In genomic region chr20:1001981-1002681, GRCh38 we compare ENCODE assay signal across 1 cellular context.
TF ChIP-seq lines count a peak whose summit lies in the region.

RSPO4 (minus strand) TSS chr20:1002311; CDS start chr20:1002164, 147 bp downstream.

TF ChIP-seq in SK-N-SH treated with all-trans-retinoic acid at 6 μM for 48 hours, 23 proteins besides CTCF, POLR2A, EP300 and RAD21 (continued from another document):
- TF ChIP-seq, protein P1, sequence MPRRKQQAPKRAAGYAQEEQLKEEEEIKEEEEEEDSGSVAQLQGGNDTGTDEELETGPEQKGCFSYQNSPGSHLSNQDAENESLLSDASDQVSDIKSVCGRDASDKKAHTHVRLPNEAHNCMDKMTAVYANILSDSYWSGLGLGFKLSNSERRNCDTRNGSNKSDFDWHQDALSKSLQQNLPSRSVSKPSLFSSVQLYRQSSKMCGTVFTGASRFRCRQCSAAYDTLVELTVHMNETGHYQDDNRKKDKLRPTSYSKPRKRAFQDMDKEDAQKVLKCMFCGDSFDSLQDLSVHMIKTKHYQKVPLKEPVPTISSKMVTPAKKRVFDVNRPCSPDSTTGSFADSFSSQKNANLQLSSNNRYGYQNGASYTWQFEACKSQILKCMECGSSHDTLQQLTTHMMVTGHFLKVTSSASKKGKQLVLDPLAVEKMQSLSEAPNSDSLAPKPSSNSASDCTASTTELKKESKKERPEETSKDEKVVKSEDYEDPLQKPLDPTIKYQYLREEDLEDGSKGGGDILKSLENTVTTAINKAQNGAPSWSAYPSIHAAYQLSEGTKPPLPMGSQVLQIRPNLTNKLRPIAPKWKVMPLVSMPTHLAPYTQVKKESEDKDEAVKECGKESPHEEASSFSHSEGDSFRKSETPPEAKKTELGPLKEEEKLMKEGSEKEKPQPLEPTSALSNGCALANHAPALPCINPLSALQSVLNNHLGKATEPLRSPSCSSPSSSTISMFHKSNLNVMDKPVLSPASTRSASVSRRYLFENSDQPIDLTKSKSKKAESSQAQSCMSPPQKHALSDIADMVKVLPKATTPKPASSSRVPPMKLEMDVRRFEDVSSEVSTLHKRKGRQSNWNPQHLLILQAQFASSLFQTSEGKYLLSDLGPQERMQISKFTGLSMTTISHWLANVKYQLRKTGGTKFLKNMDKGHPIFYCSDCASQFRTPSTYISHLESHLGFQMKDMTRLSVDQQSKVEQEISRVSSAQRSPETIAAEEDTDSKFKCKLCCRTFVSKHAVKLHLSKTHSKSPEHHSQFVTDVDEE (CRISPR knock-in tag; IDR thresholded peaks at IDR 0.05) = no peak
- TF ChIP-seq RARB (CRISPR knock-in tag; IDR thresholded peaks at IDR 0.05) (no peak), GLIS3 (CRISPR knock-in tag; IDR thresholded peaks at IDR 0.05) (no peak), PPARA (CRISPR knock-in tag; IDR thresholded peaks at IDR 0.05; ENCODE audit: borderline replicate concordance) (no peak), ZNF70 (CRISPR knock-in tag; IDR thresholded peaks at IDR 0.05) (no peak), SNAI2 (CRISPR knock-in tag; IDR thresholded peaks at IDR 0.05) (no peak), ESRRG (CRISPR knock-in tag; IDR thresholded peaks at IDR 0.05) (no peak), ZNF565 (CRISPR knock-in tag; conservative IDR thresholded peaks at IDR 0.05; ENCODE audit: low read depth) (no peak), OSR1 (CRISPR knock-in tag; IDR thresholded peaks at IDR 0.05) (no peak), BACH2 (CRISPR knock-in tag; IDR thresholded peaks at IDR 0.05; ENCODE audit: borderline replicate concordance) (no peak)
- TF ChIP-seq, protein P2, sequence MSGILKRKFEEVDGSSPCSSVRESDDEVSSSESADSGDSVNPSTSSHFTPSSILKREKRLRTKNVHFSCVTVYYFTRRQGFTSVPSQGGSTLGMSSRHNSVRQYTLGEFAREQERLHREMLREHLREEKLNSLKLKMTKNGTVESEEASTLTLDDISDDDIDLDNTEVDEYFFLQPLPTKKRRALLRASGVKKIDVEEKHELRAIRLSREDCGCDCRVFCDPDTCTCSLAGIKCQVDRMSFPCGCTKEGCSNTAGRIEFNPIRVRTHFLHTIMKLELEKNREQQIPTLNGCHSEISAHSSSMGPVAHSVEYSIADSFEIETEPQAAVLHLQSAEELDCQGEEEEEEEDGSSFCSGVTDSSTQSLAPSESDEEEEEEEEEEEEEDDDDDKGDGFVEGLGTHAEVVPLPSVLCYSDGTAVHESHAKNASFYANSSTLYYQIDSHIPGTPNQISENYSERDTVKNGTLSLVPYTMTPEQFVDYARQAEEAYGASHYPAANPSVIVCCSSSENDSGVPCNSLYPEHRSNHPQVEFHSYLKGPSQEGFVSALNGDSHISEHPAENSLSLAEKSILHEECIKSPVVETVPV (CRISPR knock-in tag; IDR thresholded peaks at IDR 0.05) = no peak
- TF ChIP-seq, protein P3, sequence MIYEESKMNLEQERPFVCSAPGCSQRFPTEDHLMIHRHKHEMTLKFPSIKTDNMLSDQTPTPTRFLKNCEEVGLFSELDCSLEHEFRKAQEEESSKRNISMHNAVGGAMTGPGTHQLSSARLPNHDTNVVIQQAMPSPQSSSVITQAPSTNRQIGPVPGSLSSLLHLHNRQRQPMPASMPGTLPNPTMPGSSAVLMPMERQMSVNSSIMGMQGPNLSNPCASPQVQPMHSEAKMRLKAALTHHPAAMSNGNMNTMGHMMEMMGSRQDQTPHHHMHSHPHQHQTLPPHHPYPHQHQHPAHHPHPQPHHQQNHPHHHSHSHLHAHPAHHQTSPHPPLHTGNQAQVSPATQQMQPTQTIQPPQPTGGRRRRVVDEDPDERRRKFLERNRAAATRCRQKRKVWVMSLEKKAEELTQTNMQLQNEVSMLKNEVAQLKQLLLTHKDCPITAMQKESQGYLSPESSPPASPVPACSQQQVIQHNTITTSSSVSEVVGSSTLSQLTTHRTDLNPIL (CRISPR knock-in tag; IDR thresholded peaks at IDR 0.05; ENCODE audit: low read depth) = no peak
TF ChIP-seq in SK-N-SH treated with all-trans-retinoic acid at 6 μM for 48 hours: peak in this region for 0.
